17 cellular contexts compared by ENCODE assay signal in the genomic region with DNA sequence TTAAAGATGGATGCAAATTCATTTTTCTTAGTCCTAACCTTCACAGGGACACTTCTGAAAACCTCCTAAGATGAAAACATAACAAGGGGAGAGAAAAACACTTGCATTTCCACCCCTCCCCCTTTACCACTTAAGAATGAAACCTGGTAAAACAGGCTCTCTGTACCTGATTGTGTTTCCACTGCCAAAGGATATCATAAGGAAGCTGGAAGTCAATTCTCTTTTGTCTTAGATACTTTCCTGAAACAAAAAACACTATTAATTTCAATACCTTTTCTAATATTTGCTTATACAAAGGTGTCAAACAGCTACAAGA. TPM values are rescaled to one million over a fixed set of nuclear protein-coding genes. Genes with fewer than 3 reads are reported as not detected.
DNase-seq lines count a peak whose midpoint lies in the region; ATAC-seq and TF ChIP-seq lines count a peak whose summit lies in the region.
"Had no signal": no experiment of that assay in that cellular context is flagged by ENCODE, and none has a peak within 500 bp of the region (broad histone marks: within the 10 kb centered on the region; RNA-seq: fewer than 3 reads in every experiment).

No MANE protein-coding gene starts in this region.

- no peak overlapping the region for H2AFZ ChIP-seq in smooth muscle cell (ENCODE audit: low read depth)
- H2AFZ ChIP-seq: hepatocyte had no signal

- H3K79me2 ChIP-seq in smooth muscle cell (ENCODE audit: low read depth), result no peaks in the 10 kb centered on the region
- H3K79me2 ChIP-seq: hepatocyte had no signal

- H3F3A ChIP-seq in smooth muscle cell (ENCODE audit: low read depth), result no peaks in the 10 kb centered on the region

- H3K27me3 ChIP-seq in cardiac muscle cell (no peaks in the 10 kb centered on the region), adipocyte (replicated peaks; ENCODE audit: control insufficient read depth, insufficient read depth, low read length) (no peaks in the 10 kb centered on the region), thoracic aorta (replicated peaks; ENCODE audit: insufficient read depth) (no peaks in the 10 kb centered on the region), smooth muscle cell (ENCODE audit: low read depth) (no peaks in the 10 kb centered on the region)
- H3K27me3 ChIP-seq: hepatocyte, transverse colon had no signal

- peak overlapping the region; percentile 2 for H3K27ac ChIP-seq in cardiac muscle cell
- H3K27ac ChIP-seq in thoracic aorta, result peak overlapping the region; percentile 14 to 45
- H3K27ac ChIP-seq in smooth muscle cell (ENCODE audit: low read depth), result no peak overlapping the region
- H3K27ac ChIP-seq: hepatocyte had no signal

- TF ChIP-seq CTCF in cardiac muscle cell (IDR thresholded peaks at IDR 0.05; ENCODE audit: low read depth, low read length) (no peak), thoracic aorta (IDR thresholded peaks at IDR 0.05) (no peak), smooth muscle cell (IDR thresholded peaks at IDR 0.05; ENCODE audit: borderline replicate concordance, insufficient read depth, poor library complexity, severe bottlenecking) (no peak)

- H3K9ac ChIP-seq in adipocyte (ENCODE audit: low read length) (peak overlapping the region; percentile 45), smooth muscle cell (ENCODE audit: low read depth) (no peak overlapping the region)

- H3K9me3 ChIP-seq in cardiac muscle cell (ENCODE audit: low read depth), result no peaks in the 10 kb centered on the region
- H3K9me3 ChIP-seq in adipocyte (ENCODE audit: control insufficient read depth, low read length), result no peaks in the 10 kb centered on the region
- no peaks in the 10 kb centered on the region for H3K9me3 ChIP-seq in thoracic aorta
- H3K9me3 ChIP-seq in smooth muscle cell (replicated peaks; ENCODE audit: low read depth), result no peaks in the 10 kb centered on the region
- H3K9me3 ChIP-seq: transverse colon had no signal

- H3K36me3 ChIP-seq in cardiac muscle cell, result peaks cover 47% of the 10 kb centered on the region
- H3K36me3 ChIP-seq in adipocyte (ENCODE audit: control insufficient read depth, insufficient read depth, low read length, severe bottlenecking), result peaks cover 30% of the 10 kb centered on the region
- H3K36me3 ChIP-seq in thoracic aorta, result peaks cover 22% of the 10 kb centered on the region
- H3K36me3 ChIP-seq in smooth muscle cell (ENCODE audit: low read depth), result peaks cover 14% of the 10 kb centered on the region

- intact Hi-C loops in left ventricle myocardium superior (cut with micrococcal nuclease), result no loop called here

- DNase-seq in cardiac muscle cell (ENCODE audit: low read depth in 1 of 2, low spot score in 1 of 2) (no peak), left ventricle myocardium superior (no peak), adipocyte (ENCODE audit: low read depth) (no peak), iPS-NIHi7 (ENCODE audit: extremely low spot score) (peak; percentile 10), thoracic aorta (ENCODE audit: low spot score) (no peak), smooth muscle cell (lab: John Stamatoyannopoulos, UW; ENCODE audit: unreplicated experiment) (no peak)
- DNase-seq: activated CD4-positive, alpha-beta T cell treated with anti-CD3 and anti-CD28 coated beads for 36 hours; activated naive CD8-positive, alpha-beta T cell treated with anti-CD3 and anti-CD28 coated beads, Interleukin-2, amount 50 U/mL, for 24 hours; activated T-cell treated with anti-CD3 and anti-CD28 coated beads, Interleukin-2, amount 50 U/mL, for 1 hour; cortex of kidney; NCI-H1694 treated with DMSO at 0.1 percent for 48 hours; transverse colon had no signal

- H3K4me1 ChIP-seq in cardiac muscle cell (ENCODE audit: low read depth) (no peaks in the 10 kb centered on the region), adipocyte (ENCODE audit: control insufficient read depth, insufficient read depth, low read length) (peaks cover 22% of the 10 kb centered on the region), thoracic aorta (ENCODE audit: control insufficient read depth in 1 of 2, low read depth in 2 of 2) (peaks cover 22 to 30% of the 10 kb centered on the region in 2 donors), smooth muscle cell (ENCODE audit: low read depth) (no peaks in the 10 kb centered on the region)
- H3K4me1 ChIP-seq: transverse colon had no signal

- H3K4me3 ChIP-seq in cardiac muscle cell, result no peak overlapping the region
- H3K4me3 ChIP-seq in adipocyte (ENCODE audit: low read length), result peak overlapping the region; percentile 22
- H3K4me3 ChIP-seq in thoracic aorta, result peak overlapping the region; percentile 52
- no peak overlapping the region for H3K4me3 ChIP-seq in smooth muscle cell
- H3K4me3 ChIP-seq: hepatocyte, transverse colon had no signal

- no peak for ATAC-seq in left ventricle myocardium superior
- ATAC-seq in thoracic aorta (ENCODE audit: insufficient number of reproducible peaks, low FRiP score, low read depth), result no peak
- no peak for ATAC-seq in HG03025 (IDR thresholded peaks at IDR 0.05; ENCODE audit: low FRiP score, unreplicated experiment)
- no peak for ATAC-seq in GM18519 (IDR thresholded peaks at IDR 0.05; ENCODE audit: low FRiP score, unreplicated experiment)
- ATAC-seq: activated CD4-positive, alpha-beta T cell treated with anti-CD3 and anti-CD28 coated beads for 36 hours; activated naive CD8-positive, alpha-beta T cell treated with anti-CD3 and anti-CD28 coated beads, Interleukin-2, amount 50 U/mL, for 24 hours; left lobe of liver; naive thymus-derived CD8-positive, alpha-beta T cell had no signal

- no peak overlapping the region for H3K4me2 ChIP-seq in smooth muscle cell
- H3K4me2 ChIP-seq: hepatocyte had no signal

- H4K20me1 ChIP-seq in smooth muscle cell (ENCODE audit: low read depth), result no peaks in the 10 kb centered on the region

RNA-seq across cellular contexts. Expression of gene RUSC1, which starts 59.1 kb away (rescaled TPM):
- 25.9 and 35.6 TPM in 2 replicates for total RNA-seq in cardiac muscle cell
- 26.7 and 44.4 TPM in 2 replicates for polyA plus RNA-seq in cardiac muscle cell
- total RNA-seq in left ventricle myocardium superior, result 22.0 TPM
- total RNA-seq in thoracic aorta, result 10 to 100 TPM; 38.7 to 61.3 TPM
- 28.6 and 28.7 TPM in 2 replicates for total RNA-seq in smooth muscle cell
- polyA plus RNA-seq in smooth muscle cell, result 33.2 and 42.6 TPM in 2 replicates

Comparison
In these comparisons a context has a peak if more than half of its experiments do, and no peak if none do; other contexts are left out.
1. H3K4me3 ChIP-seq: peak in adipocyte (single experiment) and thoracic aorta (single experiment); none in cardiac muscle cell (single experiment) and smooth muscle cell (single experiment).